10 cellular contexts compared by ENCODE assay signal in the genomic region with DNA sequence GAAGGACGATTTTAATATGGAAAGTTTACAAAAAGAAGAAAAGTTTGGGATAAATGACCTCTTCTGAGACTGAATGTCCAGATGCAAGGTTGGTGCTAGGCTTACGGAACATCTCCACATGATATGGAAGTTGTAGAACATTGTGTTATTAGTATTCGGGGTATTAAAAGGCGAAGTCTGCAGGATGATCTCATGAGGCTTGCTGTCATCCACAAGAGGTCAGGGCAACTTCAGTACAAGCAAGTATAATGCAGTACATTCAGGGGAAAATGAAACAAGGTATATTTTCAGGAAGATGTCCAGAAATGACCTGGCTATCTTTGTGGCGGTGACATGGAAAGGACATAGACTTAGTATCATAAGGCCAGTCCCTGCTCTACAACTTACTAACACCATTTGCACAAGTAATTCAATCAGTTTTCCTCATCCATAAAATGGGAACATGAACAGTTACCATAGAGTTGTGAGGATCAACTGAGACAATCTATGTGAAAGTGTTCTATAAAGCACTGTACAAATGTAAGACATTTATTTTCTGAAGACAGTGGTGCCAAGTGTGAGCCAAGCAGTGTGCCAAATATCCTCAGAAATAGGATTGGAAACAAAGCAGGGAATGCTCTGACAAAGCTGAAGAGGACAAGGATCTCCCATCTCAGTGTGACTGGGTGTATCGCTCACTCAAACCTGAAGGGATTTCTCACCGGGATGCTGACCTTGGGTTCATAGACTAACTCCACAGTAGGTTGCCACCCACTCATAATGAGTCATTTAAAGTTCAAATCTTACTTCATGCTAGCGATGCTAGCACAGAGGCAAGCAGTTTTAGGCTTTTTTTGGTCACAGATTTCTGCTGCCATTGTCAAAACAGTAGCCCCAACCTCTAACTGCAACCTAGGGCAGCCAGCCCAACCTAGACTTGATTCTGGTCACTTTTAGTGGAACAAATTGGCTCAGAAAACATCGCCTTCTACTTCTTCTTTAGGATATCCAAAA.
DNase-seq lines count a peak whose midpoint lies in the region; ATAC-seq and TF ChIP-seq lines count a peak whose summit lies in the region.
"Had no signal": no experiment of that assay in that cellular context is flagged by ENCODE, and none has a peak within 500 bp of the region (broad histone marks: within the 10 kb centered on the region; RNA-seq: fewer than 3 reads in every experiment).

No MANE protein-coding gene starts in this region.

- intact Hi-C loops in vagina (cut with DNase I), result no loop called here

- H3K36me3 ChIP-seq in vagina, result no peaks in the 10 kb centered on the region
- H3K36me3 ChIP-seq: neutrophil had no signal

- no peak for TF ChIP-seq POLR2A in vagina (IDR thresholded peaks at IDR 0.05)

- H3K9me3 ChIP-seq in vagina, result no peaks in the 10 kb centered on the region
- H3K9me3 ChIP-seq: neutrophil had no signal

- peaks cover 24% of the 10 kb centered on the region for H3K4me1 ChIP-seq in vagina

- no peak overlapping the region for H3K4me3 ChIP-seq in vagina

- TF ChIP-seq CTCF in vagina (IDR thresholded peaks at IDR 0.05), result no peak

- H3K27ac ChIP-seq in vagina, result peak overlapping the region; percentile 55
- H3K27ac ChIP-seq: neutrophil had no signal

- peak; percentile 32 to 54 for DNase-seq in activated naive CD4-positive, alpha-beta T cell treated with anti-CD3 and anti-CD28 coated beads, Interleukin-2, amount 50 U/mL, for 72 hours (ENCODE audit: low spot score in 2 of 2)
- DNase-seq in left lobe of liver (ENCODE audit: low spot score) (no peak), vagina (ENCODE audit: extremely low spot score in 2 of 2) (no peak), GM19240 (ENCODE audit: insufficient read length, low spot score) (no peak), DMS153 (lab: John Stamatoyannopoulos, UW) (no peak), NCI-H2107 treated with DMSO at 0.1 percent for 48 hours (lab: John Stamatoyannopoulos, UW; ENCODE audit: unreplicated experiment) (no peak)

- ATAC-seq in GM18858 (IDR thresholded peaks at IDR 0.05; ENCODE audit: unreplicated experiment) (peak; percentile 87), HG02885 (IDR thresholded peaks at IDR 0.05; ENCODE audit: poor library complexity, unreplicated experiment) (peak; percentile 91), left lobe of liver (peak; percentile 63)
- ATAC-seq in activated naive CD4-positive, alpha-beta T cell treated with anti-CD3 and anti-CD28 coated beads, Interleukin-2, amount 50 U/mL, for 72 hours, result peak; percentile 96 to 98
- ATAC-seq: Panc1 had no signal

- H3K27ac Mint-ChIP-seq in activated naive CD4-positive, alpha-beta T cell treated with anti-CD3 and anti-CD28 coated beads, Interleukin-2, amount 50 U/mL, for 72 hours, result peak overlapping the region in 1 of 2 donors; percentile 88

- H3K27me3 ChIP-seq in vagina, result no peaks in the 10 kb centered on the region
- H3K27me3 ChIP-seq: neutrophil had no signal

- H3K36me3 Mint-ChIP-seq in activated naive CD4-positive, alpha-beta T cell treated with anti-CD3 and anti-CD28 coated beads, Interleukin-2, amount 50 U/mL, for 72 hours, result no peaks in the 10 kb centered on the region

- H3K9me3 Mint-ChIP-seq in activated naive CD4-positive, alpha-beta T cell treated with anti-CD3 and anti-CD28 coated beads, Interleukin-2, amount 50 U/mL, for 72 hours, result no peaks in the 10 kb centered on the region

Comparison
In these comparisons a context has a peak if more than half of its experiments do, and no peak if none do; other contexts are left out.
1. DNase-seq: peak in activated naive CD4-positive, alpha-beta T cell treated with anti-CD3 and anti-CD28 coated beads, Interleukin-2, amount 50 U/mL, for 72 hours (2 of 2); none in left lobe of liver (single experiment), vagina (0 of 2), GM19240 (single experiment), DMS153 (single experiment) and NCI-H2107 treated with DMSO at 0.1 percent for 48 hours (single experiment).
2. Peak in every context shown above with its lines, with median percentiles within 50 percentile points of each other: ATAC-seq.